7 cellular contexts compared by ENCODE assay signal in the genomic region with DNA sequence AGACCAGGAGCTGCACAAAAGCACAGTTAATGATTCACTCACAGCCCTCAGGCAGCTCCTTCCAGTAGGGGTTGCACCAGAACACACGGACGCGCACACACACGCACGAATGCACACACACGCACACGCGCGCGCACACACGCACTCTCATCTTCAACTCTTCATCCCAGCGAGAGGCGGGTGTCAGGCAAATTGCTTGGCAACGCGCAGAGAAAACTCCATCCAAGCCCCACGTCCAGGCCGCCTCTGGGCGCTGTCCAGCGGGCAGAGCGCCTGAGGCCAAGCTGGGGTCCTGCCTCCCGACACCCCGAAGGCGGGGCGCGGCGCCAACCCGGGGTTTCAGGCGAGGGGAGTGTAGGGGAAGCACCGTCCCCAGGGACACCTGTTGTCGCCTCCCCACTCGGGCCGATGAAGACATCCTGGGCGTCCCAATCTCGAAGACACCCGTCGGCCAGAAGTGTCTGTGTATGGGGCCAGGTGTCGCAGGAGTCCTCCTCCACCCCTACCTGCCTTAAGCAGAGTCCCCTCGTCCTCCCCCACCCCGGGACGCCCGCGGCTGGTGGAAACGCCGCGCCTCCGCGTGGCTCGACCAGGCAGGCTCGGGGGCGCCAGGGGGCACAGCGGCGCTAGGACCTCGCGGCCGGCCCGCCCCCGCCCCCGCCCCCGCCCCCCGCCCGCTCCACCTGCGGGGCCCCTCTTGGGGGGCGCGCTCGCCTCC. TPM values are rescaled to one million over a fixed set of nuclear protein-coding genes. Genes with fewer than 3 reads are reported as not detected.
DNase-seq lines count a peak whose midpoint lies in the region; ATAC-seq and TF ChIP-seq lines count a peak whose summit lies in the region.

No MANE protein-coding gene starts in this region.

- CTCF ChIA-PET in activated CD4-positive, alpha-beta memory T cell treated with anti-CD3 and anti-CD28 coated beads, Interleukin-2, amount 10 ng/mL, durations not matched to agents 7 days and 5 days (lab: Charles Lee): interaction anchor here (1.1 kb wide), 1 partner anchor 18 kb away, joined by 3 read pairs; no protein-coding TSS in a partner anchor

- H3K4me3 Mint-ChIP-seq in activated CD4-positive, alpha-beta memory T cell treated with anti-CD3 and anti-CD28 coated beads, Interleukin-2, amount 10 ng/mL, durations not matched to agents 7 days and 5 days: peak overlapping the region; percentile 52
- H3K4me3 Mint-ChIP-seq in mesothelial cell of epicardium: peak overlapping the region; percentile 68

- peaks cover 71% of the 10 kb centered on the region for H3K27me3 Mint-ChIP-seq in activated CD4-positive, alpha-beta memory T cell treated with anti-CD3 and anti-CD28 coated beads, Interleukin-2, amount 10 ng/mL, durations not matched to agents 7 days and 5 days
- H3K27me3 Mint-ChIP-seq in mesothelial cell of epicardium (ENCODE audit: low read depth): peaks cover 43% of the 10 kb centered on the region

- WGBS in thymus: under 1% methylated on average over 65 of the region's 65 CpGs

- H3K27ac Mint-ChIP-seq in activated CD4-positive, alpha-beta memory T cell treated with anti-CD3 and anti-CD28 coated beads, Interleukin-2, amount 10 ng/mL, durations not matched to agents 7 days and 5 days: no peak overlapping the region
- peak overlapping the region; percentile 37 for H3K27ac Mint-ChIP-seq in mesothelial cell of epicardium

- H3K4me1 ChIP-seq in thymus (ENCODE audit: control insufficient read depth, insufficient read depth, low read length): peaks cover 10% of the 10 kb centered on the region

- TF ChIP-seq CTCF in epithelial cell of proximal tubule (conservative IDR thresholded peaks at IDR 0.05; ENCODE audit: low read depth, low read length): no peak
- no peak for TF ChIP-seq CTCF in mesothelial cell of epicardium (IDR thresholded peaks at IDR 0.05; ENCODE audit: unreplicated experiment)

- H3K36me3 Mint-ChIP-seq in activated CD4-positive, alpha-beta memory T cell treated with anti-CD3 and anti-CD28 coated beads, Interleukin-2, amount 10 ng/mL, durations not matched to agents 7 days and 5 days (ENCODE audit: low read depth): no peaks in the 10 kb centered on the region
- no peaks in the 10 kb centered on the region for H3K36me3 Mint-ChIP-seq in mesothelial cell of epicardium

- peaks cover 10% of the 10 kb centered on the region for H3K4me1 Mint-ChIP-seq in activated CD4-positive, alpha-beta memory T cell treated with anti-CD3 and anti-CD28 coated beads, Interleukin-2, amount 10 ng/mL, durations not matched to agents 7 days and 5 days
- peaks cover 27% of the 10 kb centered on the region for H3K4me1 Mint-ChIP-seq in mesothelial cell of epicardium

- no peak overlapping the region for H3K27ac ChIP-seq in thymus (ENCODE audit: low read depth)

- H3K9me3 Mint-ChIP-seq in activated CD4-positive, alpha-beta memory T cell treated with anti-CD3 and anti-CD28 coated beads, Interleukin-2, amount 10 ng/mL, durations not matched to agents 7 days and 5 days: no peaks in the 10 kb centered on the region
- no peaks in the 10 kb centered on the region for H3K9me3 Mint-ChIP-seq in mesothelial cell of epicardium

- H3K36me3 ChIP-seq in thymus (ENCODE audit: control insufficient read depth, insufficient read depth): no peaks in the 10 kb centered on the region

- DNase-seq in NCI-H1694 (lab: John Stamatoyannopoulos, UW) (peak; percentile 57), epithelial cell of proximal tubule (ENCODE audit: low read depth) (peak; percentile 49), mesothelial cell of epicardium (ENCODE audit: low spot score in 2 of 2, unreplicated experiment in 2 of 2) (peak in 1 of 2 experiments; percentile 65)
- peak; percentile 18 for DNase-seq in activated CD4-positive, alpha-beta memory T cell treated with anti-CD3 and anti-CD28 coated beads, Interleukin-2, amount 10 ng/mL, durations not matched to agents 7 days and 5 days

- POLR2A ChIA-PET in activated CD4-positive, alpha-beta memory T cell treated with anti-CD3 and anti-CD28 coated beads, Interleukin-2, amount 10 ng/mL, durations not matched to agents 7 days and 5 days (lab: Charles Lee): no interaction called here

- ATAC-seq in GM18517 (IDR thresholded peaks at IDR 0.05; ENCODE audit: unreplicated experiment) (peak; percentile 36), HG02763 (IDR thresholded peaks at IDR 0.05; ENCODE audit: unreplicated experiment) (peak; percentile 29)

- peaks cover 35% of the 10 kb centered on the region for H3K27me3 ChIP-seq in thymus (ENCODE audit: control insufficient read depth, insufficient read depth)

- H3K4me3 ChIP-seq in epithelial cell of proximal tubule (ENCODE audit: low read depth, low read length): peak overlapping the region; percentile 79
- H3K4me3 ChIP-seq in thymus (ENCODE audit: low read length): peak overlapping the region; percentile 61

- no peaks in the 10 kb centered on the region for H3K9me3 ChIP-seq in thymus (ENCODE audit: control insufficient read depth)

RNA-seq across cellular contexts. Expression of a gene that starts 35.6 kb away (rescaled TPM):
- total RNA-seq in activated CD4-positive, alpha-beta memory T cell treated with anti-CD3 and anti-CD28 coated beads, Interleukin-2, amount 10 ng/mL, durations not matched to agents 7 days and 5 days: 1 to 10 TPM; 3.0 to 4.3 TPM
- 3.2 and 6.8 TPM in 2 replicates for total RNA-seq in epithelial cell of proximal tubule
- total RNA-seq in mesothelial cell of epicardium: 60.4 to 63.5 TPM (median 63.0 TPM) in 3 replicates
- polyA plus RNA-seq in thymus: 5.4 TPM
